In the genomic region with DNA sequence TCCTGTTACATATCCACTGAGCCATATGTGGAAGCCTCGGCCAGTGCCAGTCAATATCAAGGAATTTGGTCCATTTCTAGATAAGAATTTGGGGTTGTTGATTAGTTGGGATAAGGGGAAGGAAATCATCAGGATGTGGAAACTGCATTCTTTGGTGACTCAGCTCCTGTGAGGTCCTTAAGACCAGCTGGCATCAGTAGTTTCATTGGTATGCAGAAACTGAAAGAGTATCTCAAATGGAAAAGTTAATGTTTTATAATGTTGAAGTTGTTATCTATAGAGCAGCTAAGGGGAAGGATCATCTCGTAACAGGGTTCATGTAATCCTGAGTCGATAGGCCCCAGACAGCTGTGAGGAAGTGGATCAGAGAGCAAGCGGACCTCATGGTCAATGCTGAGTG, we compare ENCODE assay signal across 10 cellular contexts. TPM values are rescaled to one million over a fixed set of nuclear protein-coding genes. Genes with fewer than 3 reads are reported as not detected.
DNase-seq lines count a peak whose midpoint lies in the region; ATAC-seq and TF ChIP-seq lines count a peak whose summit lies in the region.
"Had no signal": no experiment of that assay in that cellular context is flagged by ENCODE, and none has a peak within 500 bp of the region (broad histone marks: within the 10 kb centered on the region; RNA-seq: fewer than 3 reads in every experiment).

No MANE protein-coding gene starts in this region.

- peaks cover 18% of the 10 kb centered on the region for H3K27me3 Mint-ChIP-seq in Calu3 (ENCODE audit: unreplicated experiment)

- H3K9me3 Mint-ChIP-seq in Calu3 (ENCODE audit: low read depth, unreplicated experiment) = no peaks in the 10 kb centered on the region

- no peaks in the 10 kb centered on the region for H3K4me1 Mint-ChIP-seq in Calu3 (ENCODE audit: low read depth, unreplicated experiment)

- peaks cover 13% of the 10 kb centered on the region for H3K4me1 ChIP-seq in SJSA1 (replicated peaks)
- H3K4me1 ChIP-seq: pancreas had no signal

- H3K27ac ChIP-seq in SJSA1 = peak overlapping the region; percentile 51
- H3K27ac ChIP-seq: pancreas had no signal

- H3K4me3 ChIP-seq in SJSA1 = no peak overlapping the region
- no peak overlapping the region for H3K4me3 ChIP-seq in fibroblast of the aortic adventitia (ENCODE audit: low read depth, low read length)
- H3K4me3 ChIP-seq: pancreas had no signal

- H3K36me3 ChIP-seq in SJSA1 = no peaks in the 10 kb centered on the region
- H3K36me3 ChIP-seq: pancreas had no signal

- no peak overlapping the region for H3K4me3 Mint-ChIP-seq in Calu3 (ENCODE audit: low read depth, unreplicated experiment)

- DNase-seq in GM04504 (ENCODE audit: low read depth) (peak; percentile 48), SJSA1 (ENCODE audit: low read depth in 1 of 2, low spot score in 2 of 2) (no peak), fibroblast of the aortic adventitia (ENCODE audit: low read depth) (peak; percentile 95), sciatic nerve (ENCODE audit: low spot score) (no peak), Calu3 (no peak)
- DNase-seq in activated naive CD4-positive, alpha-beta T cell treated with anti-CD3 and anti-CD28 coated beads, Interleukin-2, amount 50 U/mL, for 16 hours = no peak
- no peak for DNase-seq in stimulated activated naive CD8-positive, alpha-beta T cell treated with anti-CD3 and anti-CD28 coated beads, Interleukin-15, Interleukin-2, amounts not matched to agents 100 U/mL and 50 U/mL, for 24 hours
- DNase-seq: activated T-cell treated with anti-CD3 and anti-CD28 coated beads for 4 hours, NCI-H446, pancreas had no signal

- H3K27me3 ChIP-seq in SJSA1 (replicated peaks) = no peaks in the 10 kb centered on the region
- H3K27me3 ChIP-seq: pancreas had no signal

- H3K36me3 Mint-ChIP-seq in Calu3 (ENCODE audit: insufficient read depth, unreplicated experiment) = no peaks in the 10 kb centered on the region

- CTCF ChIA-PET in Calu3 (lab: Charles Lee) = no interaction called here

- TF ChIP-seq CTCF in fibroblast of the aortic adventitia (IDR thresholded peaks at IDR 0.05; ENCODE audit: insufficient read depth, low read length) (no peak), Calu3 (IDR thresholded peaks at IDR 0.05; ENCODE audit: unreplicated experiment) (no peak)

- H3K27ac Mint-ChIP-seq in Calu3 (ENCODE audit: unreplicated experiment) = no peak overlapping the region

- BruUV-seq in Calu3 (replicated peaks; lab: Mats Ljungman, UMichigan) = no TSS peak

- peak; percentile 39 for ATAC-seq in sciatic nerve
- no peak for ATAC-seq in stimulated activated naive CD8-positive, alpha-beta T cell treated with anti-CD3 and anti-CD28 coated beads, Interleukin-15, Interleukin-2, amounts not matched to agents 100 U/mL and 50 U/mL, for 24 hours

- intact Hi-C loops in sciatic nerve (cut with DNase I) (no loop called here), Calu3 (cut with micrococcal nuclease; ENCODE audit: unreplicated experiment) (no loop called here)

- no peaks in the 10 kb centered on the region for H3K9me3 ChIP-seq in SJSA1 (replicated peaks)
- H3K9me3 ChIP-seq: pancreas had no signal

RNA-seq across cellular contexts. Expression of gene PRNP, which starts 52.5 kb away (rescaled TPM):
- 221 and 268 TPM in 2 replicates for total RNA-seq in SJSA1 (2014; rRNA removed; shearing (Covaris generic))
- total RNA-seq in fibroblast of the aortic adventitia (ENCODE audit: low replicate concordance) (102 and 154 TPM in 2 replicates), sciatic nerve (226 TPM), Calu3 (2022) (36.9 TPM in 2 replicates)

Comparison
In these comparisons a context has a peak if more than half of its experiments do, and no peak if none do; other contexts are left out.
1. DNase-seq: peak in GM04504 (single experiment) and fibroblast of the aortic adventitia (single experiment); none in SJSA1 (0 of 2), sciatic nerve (single experiment), activated naive CD4-positive, alpha-beta T cell treated with anti-CD3 and anti-CD28 coated beads, Interleukin-2, amount 50 U/mL, for 16 hours (single experiment), stimulated activated naive CD8-positive, alpha-beta T cell treated with anti-CD3 and anti-CD28 coated beads, Interleukin-15, Interleukin-2, amounts not matched to agents 100 U/mL and 50 U/mL, for 24 hours (single experiment) and Calu3 (single experiment).